ENCODE assay signal across 7 cellular contexts in genomic region chr5:176608937-176609723, GRCh38. TPM values are rescaled to one million over a fixed set of nuclear protein-coding genes. Genes with fewer than 3 reads are reported as not detected.
DNase-seq lines count a peak whose midpoint lies in the region; ATAC-seq, FAIRE-seq and TF ChIP-seq lines count a peak whose summit lies in the region.

No MANE protein-coding gene starts in this region.

- H3K14ac ChIP-seq in trophoblast cell (ENCODE audit: low read length) = no peak overlapping the region

- 59% methylated on average over 15 of the region's 46 CpGs for WGBS in SK-N-SH (ENCODE audit: low lambda C conversion rate)
- WGBS in trophoblast cell (ENCODE audit: extremely low coverage, insufficient coverage, insufficient read length) = no CpG with 5 or more reads among the region's 46 CpGs

- H3K27ac ChIP-seq in SK-N-SH (ENCODE audit: low read depth in 2 of 2, low read length in 1 of 2) (peak overlapping the region in 1 of 2 experiments; percentile 29; a peak in 2 of 4 replicates), endothelial cell of umbilical vein (ENCODE audit: insufficient read depth, low read depth, low read length) (no peak overlapping the region), trophoblast cell (ENCODE audit: low read depth, low read length) (no peak overlapping the region)

- H3F3A ChIP-seq in SK-N-SH (replicated peaks; ENCODE audit: insufficient read depth) = peaks cover 4% of the 10 kb centered on the region

- TF ChIP-seq EP300 in SK-N-SH (IDR thresholded peaks at IDR 0.05; ENCODE audit: borderline replicate concordance in 1 of 2, low read depth in 1 of 2, low read length in 1 of 2) = no peak

- CTCF ChIA-PET in SK-N-SH (lab: Yijun Ruan, JAX) (interaction anchor here (0.6 to 2.5 kb wide), 4 partner anchors 31 to 192 kb away, joined by 3 to 9 read pairs (median 4); partner anchors contain the start of gene CLTB), endothelial cell of umbilical vein (lab: Charles Lee) (interaction anchor here (1.0 to 2.4 kb wide), 5 partner anchors 9 to 193 kb away, joined by 3 to 9 read pairs (median 3); partner anchors contain the start of gene CLTB)

- no peak for DNase-seq in SK-N-SH
- no peak for DNase-seq in endothelial cell of umbilical vein (ENCODE audit: low read depth, low spot score)
- DNase-seq in trophoblast cell = no peak
- no peak for DNase-seq in SIG-M5 treated with dmso at 0.1 percent for 504 hours (lab: John Stamatoyannopoulos, UW; ENCODE audit: unreplicated experiment)
- DNase-seq in pons (ENCODE audit: low spot score) = no peak

- H3K9me2 ChIP-seq in SK-N-SH = no peaks in the 10 kb centered on the region

- POLR2A ChIA-PET in SK-N-SH (lab: Yijun Ruan, JAX) (interaction anchor here (1.1 kb wide), 1 partner anchor 13 kb away, joined by 3 read pairs; no protein-coding TSS in a partner anchor), endothelial cell of umbilical vein (lab: Charles Lee) (no interaction called here)

- H4K20me1 ChIP-seq in SK-N-SH (ENCODE audit: insufficient read depth) (peaks cover 28% of the 10 kb centered on the region; the same call in 1 of the 2 replicates), endothelial cell of umbilical vein (replicated peaks; ENCODE audit: control insufficient read depth, extremely low read depth, insufficient read depth, low read length) (no peaks in the 10 kb centered on the region)

- TF ChIP-seq RAD21 in SK-N-SH (IDR thresholded peaks at IDR 0.05; ENCODE audit: low read length) = no peak

- H3K4me2 ChIP-seq in SK-N-SH = peak overlapping the region; percentile 90
- H3K4me2 ChIP-seq in endothelial cell of umbilical vein (ENCODE audit: insufficient read depth, low read length) = peak overlapping the region; percentile 20
- H3K4me2 ChIP-seq in trophoblast cell (ENCODE audit: low read length) = peak overlapping the region; percentile 56

- peak overlapping the region; percentile 51; the same call in 1 of the 2 replicates for H3K9ac ChIP-seq in SK-N-SH
- H3K9ac ChIP-seq in endothelial cell of umbilical vein (replicated peaks; ENCODE audit: extremely low read depth, insufficient read depth, low read length) = no peak overlapping the region
- H3K9ac ChIP-seq in trophoblast cell (ENCODE audit: low read length) = no peak overlapping the region

- no peak overlapping the region for H2AK5ac ChIP-seq in trophoblast cell (ENCODE audit: low read length)

- no peaks in the 10 kb centered on the region for H3K79me1 ChIP-seq in trophoblast cell (ENCODE audit: low read length)

- BruUV-seq in endothelial cell of umbilical vein (replicated peaks; lab: Mats Ljungman, UMichigan) = no TSS peak

- H3K27me3 ChIP-seq in SK-N-SH (ENCODE audit: insufficient read depth) (no peaks in the 10 kb centered on the region), endothelial cell of umbilical vein (ENCODE audit: control insufficient read depth in 2 of 2, insufficient read depth in 2 of 2, low read length in 2 of 2) (no peaks in the 10 kb centered on the region), trophoblast cell (ENCODE audit: insufficient read depth, low read length) (no peaks in the 10 kb centered on the region)

- H3K23ac ChIP-seq in trophoblast cell (ENCODE audit: low read length) = no peak overlapping the region

- 0 out of 2 replicates have a peak, but pooled peaks have one; percentile 7 for TF ChIP-seq CTCF in SK-N-SH (IDR thresholded peaks at IDR 0.05)
- peak in 1 of 2 donors; percentile 1 for TF ChIP-seq CTCF in endothelial cell of umbilical vein (IDR thresholded peaks at IDR 0.05; ENCODE audit: extremely low read depth in 1 of 2, insufficient read depth in 1 of 2, low read depth in 1 of 2, low read length in 2 of 2)

- ATAC-seq in GM18505 (IDR thresholded peaks at IDR 0.05; ENCODE audit: unreplicated experiment) (peak; percentile 20), HG02588 (IDR thresholded peaks at IDR 0.05; ENCODE audit: unreplicated experiment) (peak; percentile 15)

- no peak overlapping the region for H2AFZ ChIP-seq in SK-N-SH (ENCODE audit: low read depth)
- H2AFZ ChIP-seq in endothelial cell of umbilical vein (ENCODE audit: low read depth, low read length) = peak overlapping the region; percentile 25
- no peak overlapping the region for H2AFZ ChIP-seq in trophoblast cell (ENCODE audit: insufficient read depth, low read length, poor library complexity)

- no peak overlapping the region for H3K4ac ChIP-seq in trophoblast cell (ENCODE audit: low read depth, low read length)

- H3K36me3 ChIP-seq in SK-N-SH (replicated peaks in 1 of 2; ENCODE audit: control insufficient read depth in 1 of 2, insufficient read depth in 2 of 2, low read length in 1 of 2) = no peaks in the 10 kb centered on the region
- H3K36me3 ChIP-seq in endothelial cell of umbilical vein (ENCODE audit: control insufficient read depth in 2 of 2, extremely low read depth in 1 of 2, insufficient read depth in 2 of 2, low read length in 2 of 2) = no peaks in the 10 kb centered on the region
- H3K36me3 ChIP-seq in trophoblast cell (ENCODE audit: control insufficient read depth in 1 of 2, insufficient read depth in 2 of 2, low read length in 2 of 2) = no peaks in the 10 kb centered on the region

- no peak overlapping the region for H4K8ac ChIP-seq in trophoblast cell (ENCODE audit: low read depth, low read length)

- H4K91ac ChIP-seq in trophoblast cell (ENCODE audit: low read depth, low read length) = no peak overlapping the region

- peak overlapping the region; percentile 68 to 69 for H3K4me3 ChIP-seq in SK-N-SH (ENCODE audit: low read depth in 2 of 2, low read length in 1 of 2)
- H3K4me3 ChIP-seq in endothelial cell of umbilical vein (replicated peaks in 1 of 3; ENCODE audit: insufficient read depth in 1 of 3, low read depth in 1 of 3, low read length in 3 of 3) = peak overlapping the region in 2 of 3 experiments; percentile 1 to 63
- peak overlapping the region; percentile 50 for H3K4me3 ChIP-seq in trophoblast cell (ENCODE audit: low read depth, low read length)

- peak; percentile 8 for FAIRE-seq in endothelial cell of umbilical vein (lab: Jason Lieb, UNC)

- TF ChIP-seq POLR2A in GM18505 (IDR thresholded peaks at IDR 0.05; ENCODE audit: borderline replicate concordance, extremely low read depth, insufficient read depth, insufficient read length) (no peak), endothelial cell of umbilical vein (IDR thresholded peaks at IDR 0.05; ENCODE audit: low read depth, low read length) (no peak)

- no peaks in the 10 kb centered on the region for H3K9me1 ChIP-seq in endothelial cell of umbilical vein (replicated peaks; ENCODE audit: control insufficient read depth, extremely low read depth, insufficient read depth, low read length)

- H2BK120ac ChIP-seq in trophoblast cell (ENCODE audit: insufficient read depth, low read length, poor library complexity) = no peak overlapping the region

- no peak overlapping the region for H2BK12ac ChIP-seq in trophoblast cell (ENCODE audit: low read length)

- H3K9me3 ChIP-seq in SK-N-SH (no peaks in the 10 kb centered on the region), endothelial cell of umbilical vein (replicated peaks; ENCODE audit: control insufficient read depth, insufficient read depth, low read length) (no peaks in the 10 kb centered on the region), trophoblast cell (ENCODE audit: insufficient read depth, low read depth, low read length) (no peaks in the 10 kb centered on the region)

- intact Hi-C loops in endothelial cell of umbilical vein (cut with micrococcal nuclease) = loop anchor here (1.0 kb wide), 1 partner anchor 38 kb away; the partner anchor contains the start of gene TSPAN17

- peaks cover 1 to 43% of the 10 kb centered on the region in 2 experiments; a peak in 2 of 4 replicates for H3K4me1 ChIP-seq in SK-N-SH (ENCODE audit: control insufficient read depth in 1 of 2, insufficient read depth in 2 of 2, low read depth in 1 of 2, low read length in 1 of 2)
- peaks cover 2% of the 10 kb centered on the region for H3K4me1 ChIP-seq in endothelial cell of umbilical vein (ENCODE audit: control insufficient read depth, extremely low read depth, insufficient read depth, low read length)
- H3K4me1 ChIP-seq in trophoblast cell (ENCODE audit: control insufficient read depth in 1 of 2, insufficient read depth in 2 of 2, low read length in 2 of 2) = peaks cover 4 to 7% of the 10 kb centered on the region in 2 experiments

- H4K12ac ChIP-seq in trophoblast cell (ENCODE audit: low read depth, low read length) = no peak overlapping the region

- no peak overlapping the region for H2BK5ac ChIP-seq in trophoblast cell (ENCODE audit: low read depth, low read length, poor library complexity)

- dilution Hi-C loops in endothelial cell of umbilical vein (cut with MboI; ENCODE audit: extremely low pct_ligation_motif_present, low sequenced_read_pairs) = no loop called here

- H3K79me2 ChIP-seq in SK-N-SH (ENCODE audit: insufficient read depth) (peaks cover 21% of the 10 kb centered on the region), endothelial cell of umbilical vein (ENCODE audit: control insufficient read depth, insufficient read depth, low read length) (no peaks in the 10 kb centered on the region), trophoblast cell (ENCODE audit: control insufficient read depth, insufficient read depth, low read length, poor library complexity) (no peaks in the 10 kb centered on the region)

- H3K18ac ChIP-seq in trophoblast cell (ENCODE audit: low read length) = no peak overlapping the region

RNA-seq across cellular contexts. Expression of gene GPRIN1, which starts 0.8 kb away (rescaled TPM):
- polyA plus RNA-seq in SK-N-SH (2012; rRNA removed) (5.9 and 6.6 TPM in 2 replicates), endothelial cell of umbilical vein (2.4 and 2.6 TPM in 2 replicates)
- 3.2 and 5.4 TPM in 2 replicates for polyA plus RNA-seq in SK-N-SH (2012; cell fraction: cytosol; rRNA removed)
- polyA plus RNA-seq in SK-N-SH (2012; cell fraction: nucleus; rRNA removed) = 3.5 and 4.3 TPM in 2 replicates
- 9.3 and 10.4 TPM in 2 replicates for total RNA-seq in endothelial cell of umbilical vein
- polyA plus RNA-seq in endothelial cell of umbilical vein (2011; cell fraction: cytosol; rRNA removed) = 3.2 and 4.2 TPM in 2 replicates
- polyA plus RNA-seq in endothelial cell of umbilical vein (2011; cell fraction: nucleus; rRNA removed) = 2.6 and 3.1 TPM in 2 replicates
- 6.2 TPM in 2 replicates for polyA plus RNA-seq in endothelial cell of umbilical vein (2012)
- 2.7 and 3.4 TPM in 2 replicates for polyA minus RNA-seq in endothelial cell of umbilical vein
- polyA minus RNA-seq in endothelial cell of umbilical vein (2011; cell fraction: cytosol; rRNA and poly(A)+ RNA removed) = 4.4 TPM
- 1.8 and 2.9 TPM in 2 replicates for polyA minus RNA-seq in endothelial cell of umbilical vein (2011; cell fraction: nucleus; rRNA and poly(A)+ RNA removed)
- polyA plus RNA-seq in trophoblast cell (2013) = 1.4 and 1.5 TPM in 2 replicates

RNA-seq across cellular contexts. Expression of gene SNCB, which starts 21.2 kb away (rescaled TPM):
- 0.15 and 0.33 TPM in 2 replicates for polyA plus RNA-seq in SK-N-SH (2012; rRNA removed)
- 0.14 and 0.16 TPM in 2 replicates for polyA plus RNA-seq in SK-N-SH (2012; cell fraction: cytosol; rRNA removed)
- polyA plus RNA-seq in SK-N-SH (2012; cell fraction: nucleus; rRNA removed) = 0.11 and 0.29 TPM in 2 replicates
- not detected in 2 replicates for total RNA-seq in endothelial cell of umbilical vein
- 0.08 TPM in 1 of 2 replicates, not detected in the other for polyA plus RNA-seq in endothelial cell of umbilical vein
- 0.07 TPM in 1 of 2 replicates, not detected in the other for polyA plus RNA-seq in endothelial cell of umbilical vein (2011; cell fraction: cytosol; rRNA removed)
- polyA plus RNA-seq in endothelial cell of umbilical vein (2011; cell fraction: nucleus; rRNA removed) = 0.12 TPM in 1 of 2 replicates, not detected in the other
- polyA plus RNA-seq in endothelial cell of umbilical vein (2012) = not detected in 2 replicates
- not detected in 2 replicates for polyA minus RNA-seq in endothelial cell of umbilical vein
- not detected for polyA minus RNA-seq in endothelial cell of umbilical vein (2011; cell fraction: cytosol; rRNA and poly(A)+ RNA removed)
- polyA minus RNA-seq in endothelial cell of umbilical vein (2011; cell fraction: nucleus; rRNA and poly(A)+ RNA removed) = not detected in 2 replicates
- 0.11 TPM in 1 of 2 replicates, not detected in the other for polyA plus RNA-seq in trophoblast cell (2013)

RNA-seq across cellular contexts. Expression of gene EIF4E1B, which starts 21.3 kb away (rescaled TPM):
- polyA plus RNA-seq in SK-N-SH (2012; rRNA removed) (not detected in 2 replicates), endothelial cell of umbilical vein (not detected in 2 replicates)
- not detected in 2 replicates for polyA plus RNA-seq in SK-N-SH (2012; cell fraction: cytosol; rRNA removed)
- polyA plus RNA-seq in SK-N-SH (2012; cell fraction: nucleus; rRNA removed) = not detected in 2 replicates
- not detected in 2 replicates for total RNA-seq in endothelial cell of umbilical vein
- polyA plus RNA-seq in endothelial cell of umbilical vein (2011; cell fraction: cytosol; rRNA removed) = not detected in 2 replicates
- polyA plus RNA-seq in endothelial cell of umbilical vein (2011; cell fraction: nucleus; rRNA removed) = not detected in 2 replicates
- polyA plus RNA-seq in endothelial cell of umbilical vein (2012) = not detected in 2 replicates
- not detected in 2 replicates for polyA minus RNA-seq in endothelial cell of umbilical vein
- polyA minus RNA-seq in endothelial cell of umbilical vein (2011; cell fraction: cytosol; rRNA and poly(A)+ RNA removed) = not detected
- polyA minus RNA-seq in endothelial cell of umbilical vein (2011; cell fraction: nucleus; rRNA and poly(A)+ RNA removed) = not detected in 2 replicates
- 0.55 and 0.62 TPM in 2 replicates for polyA plus RNA-seq in trophoblast cell (2013)

RNA-seq across cellular contexts. Expression of gene TSPAN17, which starts 38.2 kb away (rescaled TPM):
- 61.7 and 68.4 TPM in 2 replicates for polyA plus RNA-seq in SK-N-SH (2012; rRNA removed)
- polyA plus RNA-seq in SK-N-SH (2012; cell fraction: cytosol; rRNA removed) = 34.9 and 52.3 TPM in 2 replicates
- 80.2 and 104 TPM in 2 replicates for polyA plus RNA-seq in SK-N-SH (2012; cell fraction: nucleus; rRNA removed)
- 55.9 and 57.0 TPM in 2 replicates for total RNA-seq in endothelial cell of umbilical vein
- polyA plus RNA-seq in endothelial cell of umbilical vein = 64.1 and 73.3 TPM in 2 replicates
- 45.0 and 54.0 TPM in 2 replicates for polyA plus RNA-seq in endothelial cell of umbilical vein (2011; cell fraction: cytosol; rRNA removed)
- 85.7 and 95.0 TPM in 2 replicates for polyA plus RNA-seq in endothelial cell of umbilical vein (2011; cell fraction: nucleus; rRNA removed)
- polyA plus RNA-seq in endothelial cell of umbilical vein (2012) = 54.6 and 56.8 TPM in 2 replicates
- 91.1 and 94.5 TPM in 2 replicates for polyA minus RNA-seq in endothelial cell of umbilical vein
- 12.0 TPM for polyA minus RNA-seq in endothelial cell of umbilical vein (2011; cell fraction: cytosol; rRNA and poly(A)+ RNA removed)
- 30.8 and 33.2 TPM in 2 replicates for polyA minus RNA-seq in endothelial cell of umbilical vein (2011; cell fraction: nucleus; rRNA and poly(A)+ RNA removed)
- polyA plus RNA-seq in trophoblast cell (2013) = 18.3 and 18.4 TPM in 2 replicates

RNA-seq across cellular contexts. Expression of gene CDHR2, which starts 60.0 kb away (rescaled TPM):
- polyA plus RNA-seq in SK-N-SH (2012; rRNA removed) = 0.02 TPM in 1 of 2 replicates, not detected in the other
- 0.03 TPM in 1 of 2 replicates, not detected in the other for polyA plus RNA-seq in SK-N-SH (2012; cell fraction: cytosol; rRNA removed)
- polyA plus RNA-seq in SK-N-SH (2012; cell fraction: nucleus; rRNA removed) = 0.14 and 0.23 TPM in 2 replicates
- not detected in 2 replicates for total RNA-seq in endothelial cell of umbilical vein
- not detected in 2 replicates for polyA plus RNA-seq in endothelial cell of umbilical vein
- polyA plus RNA-seq in endothelial cell of umbilical vein (2011; cell fraction: cytosol; rRNA removed) = not detected in 2 replicates
- not detected in 2 replicates for polyA plus RNA-seq in endothelial cell of umbilical vein (2011; cell fraction: nucleus; rRNA removed)
- polyA plus RNA-seq in endothelial cell of umbilical vein (2012) = 0.18 TPM in 1 of 2 replicates, not detected in the other
- not detected in 2 replicates for polyA minus RNA-seq in endothelial cell of umbilical vein
- not detected for polyA minus RNA-seq in endothelial cell of umbilical vein (2011; cell fraction: cytosol; rRNA and poly(A)+ RNA removed)
- polyA minus RNA-seq in endothelial cell of umbilical vein (2011; cell fraction: nucleus; rRNA and poly(A)+ RNA removed) = not detected in 2 replicates
- 0.01 and 0.04 TPM in 2 replicates for polyA plus RNA-seq in trophoblast cell (2013)

Comparison
In these comparisons a context has a peak if more than half of its experiments do, and no peak if none do; other contexts are left out.
1. H3K4me2 ChIP-seq: peak in every context shown above with its lines; median percentile 90 in SK-N-SH; 56 in trophoblast cell; 20 in endothelial cell of umbilical vein.